In genomic region chr9:72254881-72255545, GRCh38 we compare ENCODE assay signal across 17 cellular contexts.
"Had no signal": no experiment of that assay in that cellular context is flagged by ENCODE, and none has a peak within 500 bp of the region (broad histone marks: within the 10 kb centered on the region; RNA-seq: fewer than 3 reads in every experiment).

No MANE protein-coding gene starts in this region.

- H3K4me3 ChIP-seq: cardiac muscle cell, gastroesophageal sphincter, left ventricle myocardium inferior had no signal

- DNase-seq: activated CD4-positive, alpha-beta T cell treated with anti-CD3 and anti-CD28 coated beads, Interleukin-2, amount 50 U/mL, for 48 hours; activated CD4-positive, CD25-positive, alpha-beta regulatory T cell treated with anti-CD3 and anti-CD28 coated beads, Interleukin-2, amount 50 U/mL, for 72 hours; activated CD8-positive, alpha-beta memory T cell treated with anti-CD3 and anti-CD28 coated beads, Interleukin-2, amount 10 ng/mL, durations not matched to agents 7 days and 5 days; activated gamma-delta T cell; activated naive CD8-positive, alpha-beta T cell treated with anti-CD3 and anti-CD28 coated beads, Interleukin-2, amount 10 ng/mL, durations not matched to agents 7 days and 5 days; activated T-cell treated with anti-CD3 and anti-CD28 coated beads, Interleukin-2, amount 50 U/mL, for 24 hours; aorta; kidney; left ventricle myocardium inferior; stimulated activated CD4-positive, alpha-beta T cell treated with anti-CD3 and anti-CD28 coated beads, Interleukin-12 subunit alpha, Interleukin-12 subunit beta, amount 100 ng/mL, for 4 hours; stimulated activated naive CD4-positive, alpha-beta T cell; substantia nigra had no signal

- H3K9me3 ChIP-seq: gastroesophageal sphincter, left ventricle myocardium inferior had no signal

- H3K36me3 Mint-ChIP-seq: activated CD8-positive, alpha-beta memory T cell treated with anti-CD3 and anti-CD28 coated beads, Interleukin-2, amount 10 ng/mL, durations not matched to agents 7 days and 5 days; activated naive CD8-positive, alpha-beta T cell treated with anti-CD3 and anti-CD28 coated beads, Interleukin-2, amount 10 ng/mL, durations not matched to agents 7 days and 5 days; memory B cell; natural killer cell treated with Interleukin-12 subunit alpha and Interleukin-12 subunit beta and Interleukin-15 and Interleukin-18, amount 100 ng/mL, for 72 hours; type B pancreatic cell had no signal

- H3K36me3 ChIP-seq: cardiac muscle cell, gastroesophageal sphincter, left ventricle myocardium inferior had no signal

- H3K27ac Mint-ChIP-seq: activated CD8-positive, alpha-beta memory T cell treated with anti-CD3 and anti-CD28 coated beads, Interleukin-2, amount 10 ng/mL, durations not matched to agents 7 days and 5 days; activated naive CD8-positive, alpha-beta T cell treated with anti-CD3 and anti-CD28 coated beads, Interleukin-2, amount 10 ng/mL, durations not matched to agents 7 days and 5 days; activated T-cell treated with anti-CD3 and anti-CD28 coated beads, Interleukin-2, amount 50 U/mL, for 24 hours; memory B cell; natural killer cell treated with Interleukin-12 subunit alpha and Interleukin-12 subunit beta and Interleukin-15 and Interleukin-18, amount 100 ng/mL, for 72 hours; type B pancreatic cell had no signal

- H3K4me1 ChIP-seq: gastroesophageal sphincter, left ventricle myocardium inferior had no signal

- H3K4me3 Mint-ChIP-seq: activated CD8-positive, alpha-beta memory T cell treated with anti-CD3 and anti-CD28 coated beads, Interleukin-2, amount 10 ng/mL, durations not matched to agents 7 days and 5 days; activated naive CD8-positive, alpha-beta T cell treated with anti-CD3 and anti-CD28 coated beads, Interleukin-2, amount 10 ng/mL, durations not matched to agents 7 days and 5 days; activated T-cell treated with anti-CD3 and anti-CD28 coated beads, Interleukin-2, amount 50 U/mL, for 24 hours; memory B cell; natural killer cell treated with Interleukin-12 subunit alpha and Interleukin-12 subunit beta and Interleukin-15 and Interleukin-18, amount 100 ng/mL, for 72 hours; type B pancreatic cell had no signal

- H3K4me1 Mint-ChIP-seq: activated CD8-positive, alpha-beta memory T cell treated with anti-CD3 and anti-CD28 coated beads, Interleukin-2, amount 10 ng/mL, durations not matched to agents 7 days and 5 days; activated naive CD8-positive, alpha-beta T cell treated with anti-CD3 and anti-CD28 coated beads, Interleukin-2, amount 10 ng/mL, durations not matched to agents 7 days and 5 days; memory B cell had no signal

- H3K27me3 Mint-ChIP-seq: type B pancreatic cell had no signal

- H3K27me3 ChIP-seq: cardiac muscle cell had no signal

- H3K27ac ChIP-seq: cardiac muscle cell, gastroesophageal sphincter, left ventricle myocardium inferior had no signal

- H3K9me3 Mint-ChIP-seq: activated naive CD8-positive, alpha-beta T cell treated with anti-CD3 and anti-CD28 coated beads, Interleukin-2, amount 10 ng/mL, durations not matched to agents 7 days and 5 days; activated T-cell treated with anti-CD3 and anti-CD28 coated beads, Interleukin-2, amount 50 U/mL, for 24 hours; memory B cell; natural killer cell treated with Interleukin-12 subunit alpha and Interleukin-12 subunit beta and Interleukin-15 and Interleukin-18, amount 100 ng/mL, for 72 hours; type B pancreatic cell had no signal
